ENCODE assay signal across 18 cellular contexts in the genomic region with DNA sequence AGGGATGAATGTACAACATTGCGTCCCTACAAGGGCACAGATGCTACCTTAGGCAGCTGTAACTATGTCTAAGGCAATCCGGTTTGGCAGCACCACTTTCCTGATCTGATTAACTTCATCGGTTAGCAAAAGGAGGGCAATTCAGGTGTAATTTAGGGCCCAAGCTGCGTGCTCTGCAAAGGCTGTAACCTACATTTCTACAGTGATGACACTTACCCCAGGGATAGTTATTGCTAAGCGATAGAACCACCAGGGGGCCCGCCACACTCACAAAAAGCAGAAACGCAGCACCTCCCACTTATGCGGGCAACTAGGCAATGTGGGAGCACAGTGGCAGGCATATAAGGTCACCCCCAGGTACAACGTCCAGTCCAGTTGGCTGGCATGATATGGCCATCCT.
A peak's percentile ranks its signal among the peaks of the same experiment; 100 is the strongest.
DNase-seq lines count a peak whose midpoint lies in the region; ATAC-seq and TF ChIP-seq lines count a peak whose summit lies in the region.
"Had no signal": no experiment of that assay in that cellular context is flagged by ENCODE, and none has a peak within 500 bp of the region (broad histone marks: within the 10 kb centered on the region; RNA-seq: fewer than 3 reads in every experiment).

No MANE protein-coding gene starts in this region.

- TF ChIP-seq POLR2A in uterus (IDR thresholded peaks at IDR 0.05): no peak
- no peak for TF ChIP-seq POLR2A in stomach (IDR thresholded peaks at IDR 0.05)

- TF ChIP-seq CTCF in foreskin keratinocyte (conservative IDR thresholded peaks at IDR 0.05) (peak; percentile 57), uterus (IDR thresholded peaks at IDR 0.05) (no peak), stomach (IDR thresholded peaks at IDR 0.05) (no peak)

- ATAC-seq in left ventricle myocardium superior (peak; percentile 16), SK-N-SH treated with all-trans-retinoic acid at 6 μM for 48 hours (peak; percentile 50), foreskin keratinocyte (peak; percentile 15)

- H3K36me3 ChIP-seq in uterus (no peaks in the 10 kb centered on the region), stomach (no peaks in the 10 kb centered on the region)
- H3K36me3 ChIP-seq: breast epithelium, upper lobe of left lung had no signal

- H3K27ac ChIP-seq in foreskin keratinocyte: no peak overlapping the region
- peak overlapping the region; percentile 46 to 57 for H3K27ac ChIP-seq in uterus
- H3K27ac ChIP-seq in stomach: peak overlapping the region in 1 of 5 donors; percentile 14
- H3K27ac ChIP-seq: breast epithelium, upper lobe of left lung had no signal

- TF ChIP-seq EP300 in stomach (IDR thresholded peaks at IDR 0.05): no peak

- no peak for DNase-seq in left ventricle myocardium superior
- DNase-seq in cardiac septum (ENCODE audit: low spot score): no peak
- DNase-seq in foreskin keratinocyte: no peak
- no peak for DNase-seq in uterus
- no peak for DNase-seq in foreskin melanocyte
- no peak for DNase-seq in GDM1 (lab: John Stamatoyannopoulos, UW)
- no peak for DNase-seq in stomach
- DNase-seq: activated gamma-delta T cell, EL, GOT3, MV-4-11, NCI-H2227 treated with DMSO at 0.1 percent for 48 hours, occipital lobe, RPMI8226, T1000, upper lobe of left lung had no signal

- intact Hi-C loops in left ventricle myocardium superior (cut with micrococcal nuclease): no loop called here
- intact Hi-C loops in cardiac septum (cut with DNase I): no loop called here
- intact Hi-C loops in uterus (cut with DNase I; ENCODE audit: low total_unique reads): no loop called here
- intact Hi-C loops in stomach (cut with DNase I; ENCODE audit: low total_unique reads): no loop called here

- no peaks in the 10 kb centered on the region for H3K4me1 ChIP-seq in foreskin keratinocyte
- peaks cover 4 to 5% of the 10 kb centered on the region in 2 donors for H3K4me1 ChIP-seq in uterus
- peaks cover 0 to 31% (median 7%) of the 10 kb centered on the region in 4 donors for H3K4me1 ChIP-seq in stomach
- H3K4me1 ChIP-seq: breast epithelium had no signal

- no peak overlapping the region for H3K4me3 ChIP-seq in uterus
- no peak overlapping the region for H3K4me3 ChIP-seq in stomach
- H3K4me3 ChIP-seq: breast epithelium, upper lobe of left lung had no signal

- H3K27me3 ChIP-seq in foreskin keratinocyte (no peaks in the 10 kb centered on the region), uterus (no peaks in the 10 kb centered on the region), stomach (no peaks in the 10 kb centered on the region)
- H3K27me3 ChIP-seq: breast epithelium, upper lobe of left lung had no signal

- H3K9me3 ChIP-seq in uterus (no peaks in the 10 kb centered on the region), stomach (no peaks in the 10 kb centered on the region)
- H3K9me3 ChIP-seq: breast epithelium, upper lobe of left lung had no signal

- 78 to 95% (median 87%) methylated on average over 8 to 9 of the region's 9 CpGs for WGBS in stomach, 5 donors

TF ChIP-seq in SK-N-SH treated with all-trans-retinoic acid at 6 μM for 48 hours, 23 proteins besides CTCF, POLR2A, EP300 and RAD21:
- TF ChIP-seq ISL1 (CRISPR knock-in tag; IDR thresholded peaks at IDR 0.05) (no peak), SNAI2 (CRISPR knock-in tag; IDR thresholded peaks at IDR 0.05) (no peak), GLIS3 (CRISPR knock-in tag; IDR thresholded peaks at IDR 0.05) (no peak), CSRNP3 (CRISPR knock-in tag; IDR thresholded peaks at IDR 0.05) (no peak)
